Comparison of ENCODE assay signal across 1 cellular context in the genomic region with DNA sequence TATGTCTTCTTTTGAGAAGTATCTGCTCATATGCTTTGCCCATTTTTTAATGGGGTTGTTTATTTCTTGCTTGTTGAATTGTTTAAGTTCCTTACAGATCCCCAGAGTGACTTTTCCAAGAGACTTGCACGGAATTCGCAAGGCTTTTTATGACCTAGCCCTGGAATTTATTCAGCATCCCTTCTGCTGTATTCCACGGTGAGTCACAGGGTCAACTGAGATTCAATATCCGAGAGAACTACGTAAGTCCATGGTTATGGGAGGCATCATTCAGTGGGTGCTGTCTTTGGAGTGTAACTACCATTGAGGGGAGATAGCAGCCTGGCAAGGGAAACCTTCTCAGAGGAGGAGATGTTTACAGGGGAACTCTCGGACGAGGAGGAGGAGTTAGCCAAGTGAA.
TF ChIP-seq lines count a peak whose summit lies in the region.

No MANE protein-coding gene starts in this region.

TF ChIP-seq in IMR-90, 13 proteins besides CTCF, POLR2A, EP300 and RAD21 (continued from another document):
- peak; percentile 68 for TF ChIP-seq BHLHE40 (IDR thresholded peaks at IDR 0.05; ENCODE audit: low read depth, low read length)
- peak; percentile 26; the same call in 1 of the 2 replicates for TF ChIP-seq NFE2L2 (IDR thresholded peaks at IDR 0.05; ENCODE audit: low read depth, low read length)
